In genomic region chr5:53291528-53291927, GRCh38 we compare ENCODE assay signal across 21 cellular contexts.
DNase-seq lines count a peak whose midpoint lies in the region; ATAC-seq, FAIRE-seq and TF ChIP-seq lines count a peak whose summit lies in the region.
"Had no signal": no experiment of that assay in that cellular context is flagged by ENCODE, and none has a peak within 500 bp of the region (broad histone marks: within the 10 kb centered on the region; RNA-seq: fewer than 3 reads in every experiment).

No MANE protein-coding gene starts in this region.

- H2AFZ ChIP-seq in HepG2 (ENCODE audit: low read length) (no peak overlapping the region), PC-3 (ENCODE audit: low read length) (no peak overlapping the region)

- ATAC-seq in esophagus mucosa (peak; percentile 38), HepG2 (no peak), PC-3 (no peak)

- in situ Hi-C loops in HepG2 (cut with HindIII; ENCODE audit: extremely low pct_ligation_motif_present, low pct_unique_long_range_greater_than_20kb): no loop called here

- no peak overlapping the region for H3K9ac ChIP-seq in HepG2 (ENCODE audit: insufficient read depth, low read depth, low read length)
- H3K9ac ChIP-seq in PC-3 (ENCODE audit: low read length): no peak overlapping the region

- TF ChIP-seq POLR2A in HepG2 (IDR thresholded peaks at IDR 0.05; ENCODE audit: insufficient read depth in 1 of 2, low read depth in 2 of 2, low read length in 2 of 2): no peak

- no peak for FAIRE-seq in HepG2 (lab: Jason Lieb, UNC)
- FAIRE-seq: islet of Langerhans, pancreas had no signal

- H3K79me2 ChIP-seq in HepG2 (ENCODE audit: insufficient read depth, low read length) (no peaks in the 10 kb centered on the region), PC-3 (ENCODE audit: low read length) (no peaks in the 10 kb centered on the region)

- H3K36me3 ChIP-seq in HepG2 (replicated peaks in 1 of 2; ENCODE audit: control insufficient read depth in 1 of 2, insufficient read depth in 2 of 2, low read length in 2 of 2) (no peaks in the 10 kb centered on the region), PC-3 (ENCODE audit: low read depth, low read length) (no peaks in the 10 kb centered on the region)
- H3K36me3 ChIP-seq: pancreas had no signal

- DNase-seq in CD1c-positive myeloid dendritic cell (ENCODE audit: extremely low spot score) (peak; percentile 67), NOMO-1 treated with dmso at 0.1 percent for 144 hours (lab: John Stamatoyannopoulos, UW; ENCODE audit: unreplicated experiment) (peak; percentile 35), HepG2 (ENCODE audit: low spot score) (no peak), Kasumi-1 (lab: John Stamatoyannopoulos, UW) (no peak), PC-3 (no peak), nucleus accumbens (lab: John Stamatoyannopoulos, UW) (no peak)
- no peak for DNase-seq in stimulated activated CD4-positive, alpha-beta T cell treated with anti-CD3 and anti-CD28 coated beads, Interleukin-15, amount 100 ng/mL, for 24 hours
- DNase-seq: activated CD4-positive, alpha-beta T cell treated with anti-CD3 and anti-CD28 coated beads, Interleukin-2, amount 10 ng/mL, durations not matched to agents 7 days and 5 days; activated naive CD8-positive, alpha-beta T cell treated with anti-CD3 and anti-CD28 coated beads, Interleukin-2, amount 10 ng/mL, durations not matched to agents 7 days and 5 days; activated T-cell treated with anti-CD3 and anti-CD28 coated beads, Interleukin-2, amount 50 U/mL, for 24 hours; cortex of kidney; foreskin melanocyte; KBM-7; NCI-H1694 treated with DMSO at 0.1 percent for 48 hours; NCI-H510A; pancreas; stimulated activated CD4-positive, alpha-beta T cell treated with anti-CD3 and anti-CD28 coated beads, Interleukin-12 subunit alpha, Interleukin-12 subunit beta, amount 100 ng/mL, for 4 hours; substantia nigra; T-helper 9 cell had no signal

- H3K9me2 ChIP-seq in PC-3 (replicated peaks; ENCODE audit: low read length): no peaks in the 10 kb centered on the region

- H3K9me3 ChIP-seq in HepG2 (ENCODE audit: low read length) (no peaks in the 10 kb centered on the region), PC-3 (ENCODE audit: low read length) (no peaks in the 10 kb centered on the region)
- H3K9me3 ChIP-seq: pancreas had no signal

- CTCF ChIA-PET in HepG2 (lab: Yijun Ruan, JAX; ENCODE audit: low intra/inter-chr PET ratio, low total read pairs) (no interaction called here), PC-3 (lab: Charles Lee) (no interaction called here)

- TF ChIP-seq RAD21 in HepG2 (CRISPR knock-in tag; IDR thresholded peaks at IDR 0.05): no peak

- TF ChIP-seq CTCF in HepG2 (CRISPR knock-in tag; IDR thresholded peaks at IDR 0.05): no peak
- TF ChIP-seq CTCF in PC-3 (conservative IDR thresholded peaks at IDR 0.05; ENCODE audit: low read depth, low read length): no peak

- H3K27ac ChIP-seq in HepG2 (ENCODE audit: extremely low read length, insufficient read depth, low read length) (no peak overlapping the region), PC-3 (ENCODE audit: low read length) (no peak overlapping the region)
- H3K27ac ChIP-seq: pancreas had no signal

- H4K20me1 ChIP-seq in HepG2 (ENCODE audit: insufficient read depth, low read length): no peaks in the 10 kb centered on the region
- H4K20me1 ChIP-seq in PC-3 (ENCODE audit: low read length): no peaks in the 10 kb centered on the region

- no peak for TF ChIP-seq EP300 in HepG2 (IDR thresholded peaks at IDR 0.05; ENCODE audit: low read depth in 2 of 2, low read length in 2 of 2)
- TF ChIP-seq EP300 in HepG2 (CRISPR knock-in tag; IDR thresholded peaks at IDR 0.05; ENCODE audit: borderline replicate concordance): no peak

- POLR2A ChIA-PET in HepG2 (lab: Yijun Ruan, JAX): no interaction called here
- POLR2A ChIA-PET in PC-3 (lab: Charles Lee; ENCODE audit: unreplicated experiment): no interaction called here

- intact Hi-C loops in HepG2 (cut with micrococcal nuclease; ENCODE audit: unreplicated experiment): no loop called here
- intact Hi-C loops in PC-3 (cut with micrococcal nuclease): no loop called here

- H3K4me2 ChIP-seq in HepG2 (ENCODE audit: low read depth, low read length) (no peak overlapping the region), PC-3 (ENCODE audit: low read length) (no peak overlapping the region)

- BruUV-seq in HepG2 (replicated peaks; lab: Mats Ljungman, UMichigan): no TSS peak
- BruUV-seq in PC-3 (replicated peaks; lab: Mats Ljungman, UMichigan): no TSS peak

- H3K4me3 ChIP-seq in HepG2 (replicated peaks in 1 of 3; ENCODE audit: insufficient read depth in 1 of 3, low read depth in 2 of 3, low read length in 3 of 3) (no peak overlapping the region), PC-3 (ENCODE audit: low read length) (no peak overlapping the region)
- H3K4me3 ChIP-seq: pancreas had no signal

- H3K27me3 ChIP-seq in HepG2 (ENCODE audit: control insufficient read depth in 1 of 2, insufficient read depth in 2 of 2, low read length in 2 of 2): no peaks in the 10 kb centered on the region
- H3K27me3 ChIP-seq in PC-3 (ENCODE audit: low read length): no peaks in the 10 kb centered on the region
- H3K27me3 ChIP-seq: pancreas had no signal

- no peaks in the 10 kb centered on the region for H3F3A ChIP-seq in PC-3 (ENCODE audit: low read length, unreplicated experiment)

- H3K4me1 ChIP-seq in HepG2 (ENCODE audit: insufficient read depth, low read length) (no peaks in the 10 kb centered on the region), PC-3 (ENCODE audit: insufficient read depth, low read length) (no peaks in the 10 kb centered on the region)
- H3K4me1 ChIP-seq: pancreas had no signal

TF ChIP-seq in HepG2, 621 proteins besides CTCF, POLR2A, EP300 and RAD21:
- TF ChIP-seq ZMAT3 (CRISPR knock-in tag; conservative IDR thresholded peaks at IDR 0.05): no peak
- peak in 1 of 2 experiments; percentile 24; a peak in 1 of 4 replicates for TF ChIP-seq MAFK (conservative IDR thresholded peaks at IDR 0.05 in 1 of 2, IDR thresholded peaks at IDR 0.05 in 1 of 2; ENCODE audit: low read length in 2 of 2)
- 0 out of 2 replicates have a peak, but pooled peaks have one; percentile 14 for TF ChIP-seq MAFF (IDR thresholded peaks at IDR 0.05; ENCODE audit: low read depth, low read length)
- no peak for TF ChIP-seq ZFX (CRISPR knock-in tag; IDR thresholded peaks at IDR 0.05; ENCODE audit: low read depth)
TF ChIP-seq in HepG2: peak in this region for 2.

Comparison
In these comparisons a context has a peak if more than half of its experiments do, and no peak if none do; other contexts are left out.
1. DNase-seq: peak in CD1c-positive myeloid dendritic cell (single experiment) and NOMO-1 treated with dmso at 0.1 percent for 144 hours (single experiment); none in HepG2 (single experiment), stimulated activated CD4-positive, alpha-beta T cell treated with anti-CD3 and anti-CD28 coated beads, Interleukin-15, amount 100 ng/mL, for 24 hours (single experiment), Kasumi-1 (0 of 2), PC-3 (single experiment) and nucleus accumbens (0 of 56).